Comparison of ENCODE assay signal across 14 cellular contexts in genomic region chr9:112699230-112699629, GRCh38. TPM values are rescaled to one million over a fixed set of nuclear protein-coding genes. Genes with fewer than 3 reads are reported as not detected.
DNase-seq lines count a peak whose midpoint lies in the region; ATAC-seq and TF ChIP-seq lines count a peak whose summit lies in the region.
"Had no signal": no experiment of that assay in that cellular context is flagged by ENCODE, and none has a peak within 500 bp of the region (broad histone marks: within the 10 kb centered on the region; RNA-seq: fewer than 3 reads in every experiment).

No MANE protein-coding gene starts in this region.

- ATAC-seq in GM18909 (IDR thresholded peaks at IDR 0.05; ENCODE audit: poor library complexity, unreplicated experiment) (peak; percentile 80), HG02623 (IDR thresholded peaks at IDR 0.05; ENCODE audit: unreplicated experiment) (peak; percentile 82), HG03469 (IDR thresholded peaks at IDR 0.05; ENCODE audit: unreplicated experiment) (peak; percentile 75), HG03095 (IDR thresholded peaks at IDR 0.05; ENCODE audit: unreplicated experiment) (no peak), PC-3 (no peak)

- POLR2A ChIA-PET in CD4-positive, alpha-beta memory T cell (lab: Charles Lee; ENCODE audit: partially characterized antibody) = no interaction called here
- POLR2A ChIA-PET in PC-3 (lab: Charles Lee; ENCODE audit: unreplicated experiment) = no interaction called here

- no peaks in the 10 kb centered on the region for H4K20me1 ChIP-seq in PC-3 (ENCODE audit: low read length)

- no peak overlapping the region for H3K4ac ChIP-seq in mesendoderm (ENCODE audit: low read depth, low read length)

- H2AK5ac ChIP-seq in mesendoderm (ENCODE audit: low read length) = no peak overlapping the region

- H3K4me3 ChIP-seq in CD4-positive, alpha-beta memory T cell (ENCODE audit: low read length in 2 of 2) = no peak overlapping the region
- H3K4me3 ChIP-seq in mesendoderm (ENCODE audit: low read length) (no peak overlapping the region), PC-3 (ENCODE audit: low read length) (no peak overlapping the region)
- H3K4me3 ChIP-seq: right atrium auricular region, testis had no signal

- H3K79me1 ChIP-seq in mesendoderm (ENCODE audit: low read length) = peaks cover 1% of the 10 kb centered on the region

- no peaks in the 10 kb centered on the region for H3K27me3 Mint-ChIP-seq in CD4-positive, alpha-beta memory T cell
- no peaks in the 10 kb centered on the region for H3K27me3 Mint-ChIP-seq in chondrocyte (ENCODE audit: low read depth)

- no peak overlapping the region for H3K23ac ChIP-seq in mesendoderm (ENCODE audit: low read length)

- H3K4me2 ChIP-seq in mesendoderm (ENCODE audit: low read length) = no peak overlapping the region
- no peak overlapping the region for H3K4me2 ChIP-seq in PC-3 (ENCODE audit: low read length)

- BruUV-seq in PC-3 (replicated peaks; lab: Mats Ljungman, UMichigan) = no TSS peak

- no peak overlapping the region for H3K27ac ChIP-seq in CD4-positive, alpha-beta memory T cell (ENCODE audit: low read depth, low read length)
- H3K27ac ChIP-seq in mesendoderm (ENCODE audit: low read depth, low read length) = no peak overlapping the region
- H3K27ac ChIP-seq in PC-3 (ENCODE audit: low read length) = no peak overlapping the region
- H3K27ac ChIP-seq: right atrium auricular region, RWPE1, testis, VCaP had no signal

- peaks cover 4% of the 10 kb centered on the region for H3K36me3 ChIP-seq in CD4-positive, alpha-beta memory T cell (ENCODE audit: insufficient read depth, low read length)
- no peaks in the 10 kb centered on the region for H3K36me3 ChIP-seq in mesendoderm (ENCODE audit: control insufficient read depth, insufficient read depth, low read length)
- peaks cover 5% of the 10 kb centered on the region; the same call in 1 of the 2 replicates for H3K36me3 ChIP-seq in PC-3 (ENCODE audit: low read depth, low read length)

- H2BK5ac ChIP-seq in mesendoderm (ENCODE audit: low read length) = no peak overlapping the region

- H3K27me3 ChIP-seq in CD4-positive, alpha-beta memory T cell (ENCODE audit: insufficient read depth, low read length) = no peaks in the 10 kb centered on the region
- no peaks in the 10 kb centered on the region for H3K27me3 ChIP-seq in mesendoderm (ENCODE audit: insufficient read depth, low read length, poor library complexity)
- no peaks in the 10 kb centered on the region for H3K27me3 ChIP-seq in PC-3 (ENCODE audit: low read length)
- H3K27me3 ChIP-seq: right atrium auricular region, testis had no signal

- no peaks in the 10 kb centered on the region for H3K9me2 ChIP-seq in PC-3 (replicated peaks; ENCODE audit: low read length)

- H3K9me3 Mint-ChIP-seq in CD4-positive, alpha-beta memory T cell = peaks cover 0 to 2% (median 0%) of the 10 kb centered on the region in 8 donors
- H3K9me3 Mint-ChIP-seq in chondrocyte (ENCODE audit: low read depth) = no peaks in the 10 kb centered on the region

- no peak overlapping the region for H2BK15ac ChIP-seq in mesendoderm (replicated peaks; ENCODE audit: low read depth)

- H3K4me1 ChIP-seq in CD4-positive, alpha-beta memory T cell (ENCODE audit: insufficient read depth, low read length) = peaks cover 6% of the 10 kb centered on the region
- H3K4me1 ChIP-seq in mesendoderm (ENCODE audit: control insufficient read depth, low read depth, low read length) (no peaks in the 10 kb centered on the region), PC-3 (ENCODE audit: insufficient read depth, low read length) (no peaks in the 10 kb centered on the region)
- H3K4me1 ChIP-seq: right atrium auricular region, testis had no signal

- intact Hi-C loops in CD4-positive, alpha-beta memory T cell (cut with micrococcal nuclease) = loop anchor here (5.0 kb wide), 1 partner anchor 93 kb away; no protein-coding TSS in a partner anchor
- intact Hi-C loops in PC-3 (cut with micrococcal nuclease) = no loop called here

- no peaks in the 10 kb centered on the region for H3F3A ChIP-seq in PC-3 (ENCODE audit: low read length, unreplicated experiment)

- no peak overlapping the region for H3K4me3 Mint-ChIP-seq in CD4-positive, alpha-beta memory T cell
- no peak overlapping the region for H3K4me3 Mint-ChIP-seq in chondrocyte (ENCODE audit: unreplicated experiment)

- H2AFZ ChIP-seq in PC-3 (ENCODE audit: low read length) = no peak overlapping the region

- H3K36me3 Mint-ChIP-seq in CD4-positive, alpha-beta memory T cell = peaks cover 29 to 53% of the 10 kb centered on the region in 2 donors
- peaks cover 6% of the 10 kb centered on the region for H3K36me3 Mint-ChIP-seq in chondrocyte (ENCODE audit: low read depth)

- peak overlapping the region in 1 of 7 donors; percentile 18 for H3K27ac Mint-ChIP-seq in CD4-positive, alpha-beta memory T cell
- H3K27ac Mint-ChIP-seq in chondrocyte (ENCODE audit: unreplicated experiment) = no peak overlapping the region

- no peaks in the 10 kb centered on the region for H3K9me3 ChIP-seq in CD4-positive, alpha-beta memory T cell (ENCODE audit: control insufficient read depth in 1 of 2, low read length in 2 of 2)
- H3K9me3 ChIP-seq in PC-3 (ENCODE audit: low read length) = no peaks in the 10 kb centered on the region
- H3K9me3 ChIP-seq: right atrium auricular region, testis had no signal

- H3K9ac ChIP-seq in mesendoderm (ENCODE audit: low read length) = no peak overlapping the region
- no peak overlapping the region for H3K9ac ChIP-seq in PC-3 (ENCODE audit: low read length)

- no peak overlapping the region for H2BK120ac ChIP-seq in mesendoderm (ENCODE audit: low read depth, low read length)

- peaks cover 15 to 38% (median 18%) of the 10 kb centered on the region in 4 donors for H3K4me1 Mint-ChIP-seq in CD4-positive, alpha-beta memory T cell
- peaks cover 4% of the 10 kb centered on the region for H3K4me1 Mint-ChIP-seq in chondrocyte (ENCODE audit: low read depth)

- peak; percentile 4 to 48 (median 16) for DNase-seq in CD4-positive, alpha-beta memory T cell
- DNase-seq in mesendoderm (no peak), PC-3 (no peak), chondrocyte (ENCODE audit: low spot score) (no peak)
- DNase-seq: NCI-H1048, NCI-H446, testis had no signal

- H4K5ac ChIP-seq in mesendoderm (ENCODE audit: low read length) = no peak overlapping the region

- no peak overlapping the region for H4K8ac ChIP-seq in mesendoderm (ENCODE audit: low read depth, low read length)

- H3K18ac ChIP-seq in mesendoderm (ENCODE audit: low read length) = no peak overlapping the region

- no peak overlapping the region for H3K56ac ChIP-seq in mesendoderm (ENCODE audit: low read length)

- no peaks in the 10 kb centered on the region for H3K79me2 ChIP-seq in mesendoderm (ENCODE audit: control insufficient read depth, insufficient read depth, low read length)
- H3K79me2 ChIP-seq in PC-3 (ENCODE audit: low read length) = peaks cover 8% of the 10 kb centered on the region; the same call in 1 of the 2 replicates

- CTCF ChIA-PET in CD4-positive, alpha-beta memory T cell (lab: Charles Lee; ENCODE audit: partially characterized antibody) = interaction anchor here (0.5 to 1.2 kb wide), 2 partner anchors 320 to 613 kb away, joined by 3 read pairs; partner anchors contain the start of gene HSDL2
- CTCF ChIA-PET in PC-3 (lab: Charles Lee) = no interaction called here

- TF ChIP-seq CTCF in PC-3 (conservative IDR thresholded peaks at IDR 0.05; ENCODE audit: low read depth, low read length) = no peak
- TF ChIP-seq CTCF in chondrocyte (IDR thresholded peaks at IDR 0.05) = no peak

- WGBS in mesendoderm (ENCODE audit: extremely low coverage, insufficient coverage, low lambda C conversion rate) = 100% methylated on average over 1 of the region's 5 CpGs

RNA-seq across cellular contexts. Expression of gene INIP, which starts 18.7 kb away (rescaled TPM):
- total RNA-seq in CD4-positive, alpha-beta memory T cell = 10 to 100 TPM; 25.2 to 33.4 TPM
- 10 to 100 TPM; 43.0 to 44.6 TPM for polyA plus RNA-seq in CD4-positive, alpha-beta memory T cell
- 9.2 TPM for polyA plus RNA-seq in mesendoderm (2013, experiment 1 of 2)
- polyA plus RNA-seq in mesendoderm (2013, experiment 2 of 2) = 9.4 TPM
- total RNA-seq in PC-3 (2014; rRNA removed) (14.6 and 15.1 TPM in 2 replicates), chondrocyte (20.6 to 22.7 TPM (median 22.0 TPM) in 3 replicates)

RNA-seq across cellular contexts. Expression of gene SNX30, which starts 51.3 kb away (rescaled TPM):
- 10 to 100 TPM; 10.8 to 10.9 TPM for total RNA-seq in CD4-positive, alpha-beta memory T cell
- 1 to 10 TPM in 1 of 2 donors, under 1 TPM in 1; 0.73 to 3.9 TPM for polyA plus RNA-seq in CD4-positive, alpha-beta memory T cell
- 6.5 TPM for polyA plus RNA-seq in mesendoderm (2013, experiment 1 of 2)
- polyA plus RNA-seq in mesendoderm (2013, experiment 2 of 2) = 6.7 TPM
- total RNA-seq in PC-3 (2014; rRNA removed) = 6.4 and 13.6 TPM in 2 replicates
- 14.5 to 20.1 TPM (median 19.9 TPM) in 3 replicates for total RNA-seq in chondrocyte

Comparison
In these comparisons a context has a peak if more than half of its experiments do, and no peak if none do; other contexts are left out.
1. DNase-seq: peak in CD4-positive, alpha-beta memory T cell (5 of 5); none in mesendoderm (single experiment), PC-3 (single experiment) and chondrocyte (single experiment).
2. ATAC-seq: peak in GM18909 (single experiment), HG02623 (single experiment) and HG03469 (single experiment); none in HG03095 (single experiment) and PC-3 (single experiment).